Comparison of ENCODE assay signal across 9 cellular contexts in the genomic region with DNA sequence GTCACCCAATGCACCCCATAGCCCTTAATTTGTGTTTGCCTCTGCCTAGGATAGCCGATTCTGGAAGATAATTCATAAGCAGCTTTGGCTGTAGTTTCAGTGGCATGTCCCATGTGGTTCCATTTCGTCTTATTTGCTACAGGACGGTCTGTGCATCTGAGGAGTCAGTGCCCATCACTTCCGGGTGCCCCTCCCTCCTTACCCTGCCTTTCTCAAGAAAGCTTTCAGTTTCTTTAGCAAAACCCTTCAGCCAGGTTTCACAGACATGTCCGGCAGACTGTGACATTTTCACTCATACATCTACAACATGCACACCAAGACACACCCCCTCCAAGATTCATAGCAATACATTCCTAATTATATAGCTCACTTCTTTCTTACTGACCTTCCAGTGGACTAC.
A peak's percentile ranks its signal among the peaks of the same experiment; 100 is the strongest.
DNase-seq lines count a peak whose midpoint lies in the region; ATAC-seq and TF ChIP-seq lines count a peak whose summit lies in the region.
"Had no signal": no experiment of that assay in that cellular context is flagged by ENCODE, and none has a peak within 500 bp of the region (broad histone marks: within the 10 kb centered on the region; RNA-seq: fewer than 3 reads in every experiment).

No MANE protein-coding gene starts in this region.

- H3K36me3 Mint-ChIP-seq in T-helper 2 cell treated with Interferon-gamma antibody and Interleukin-4, amounts not matched to agents 5 μg/mL and 100 μg/mL, for 36 hours (ENCODE audit: low read depth): no peaks in the 10 kb centered on the region

- in situ Hi-C loops in HAP-1 (cut with MboI; ENCODE audit: low sequenced_read_pairs): no loop called here

- no peak overlapping the region for H3K27ac Mint-ChIP-seq in T-helper 2 cell treated with Interferon-gamma antibody and Interleukin-4, amounts not matched to agents 5 μg/mL and 100 μg/mL, for 36 hours

- ATAC-seq in GM19372 (IDR thresholded peaks at IDR 0.05; ENCODE audit: low read depth, unreplicated experiment) (peak; percentile 96), HG03039 (IDR thresholded peaks at IDR 0.05; ENCODE audit: unreplicated experiment) (peak; percentile 92)

- H3K36me3 ChIP-seq in HAP-1 (replicated peaks): no peaks in the 10 kb centered on the region

- H3K27me3 ChIP-seq in HAP-1 (ENCODE audit: low read depth): no peaks in the 10 kb centered on the region

- TF ChIP-seq CTCF in GM10266 (IDR thresholded peaks at IDR 0.05; ENCODE audit: control insufficient read depth, insufficient read depth, low read depth, missing control alignments): no peak

- no peaks in the 10 kb centered on the region for H3K27me3 Mint-ChIP-seq in T-helper 2 cell treated with Interferon-gamma antibody and Interleukin-4, amounts not matched to agents 5 μg/mL and 100 μg/mL, for 36 hours (ENCODE audit: low read depth)

- H3K4me3 ChIP-seq in HAP-1: no peak overlapping the region

- H3K4me1 Mint-ChIP-seq in T-helper 2 cell treated with Interferon-gamma antibody and Interleukin-4, amounts not matched to agents 5 μg/mL and 100 μg/mL, for 36 hours (ENCODE audit: low read depth): peaks cover 5% of the 10 kb centered on the region

- no peaks in the 10 kb centered on the region for H3K4me1 ChIP-seq in HAP-1

- H3K9me3 Mint-ChIP-seq in T-helper 2 cell treated with Interferon-gamma antibody and Interleukin-4, amounts not matched to agents 5 μg/mL and 100 μg/mL, for 36 hours: no peaks in the 10 kb centered on the region

- peak; percentile 59 for DNase-seq in GM10266 (ENCODE audit: extremely low spot score)
- DNase-seq in T-helper 2 cell treated with Interferon-gamma antibody and Interleukin-4, amounts not matched to agents 5 μg/mL and 100 μg/mL, for 36 hours (ENCODE audit: low spot score): no peak
- DNase-seq in NCI-H446 treated with DMSO at 0.1 percent for 48 hours (lab: John Stamatoyannopoulos, UW): no peak
- DNase-seq in islet precursor cell: no peak
- DNase-seq in activated gamma-delta T cell treated with Interleukin-2 at 50 U/mL for 16 hours: no peak
- no peak for DNase-seq in HAP-1 (ENCODE audit: low spot score in 2 of 2)
- DNase-seq: kidney had no signal

- peak overlapping the region; percentile 0 for H3K4me3 Mint-ChIP-seq in T-helper 2 cell treated with Interferon-gamma antibody and Interleukin-4, amounts not matched to agents 5 μg/mL and 100 μg/mL, for 36 hours

- no peaks in the 10 kb centered on the region for H3K9me3 ChIP-seq in HAP-1
